ENCODE assay signal across 24 cellular contexts in genomic region chr14:68609012-68609411, GRCh38.
DNase-seq lines count a peak whose midpoint lies in the region; ATAC-seq, FAIRE-seq and TF ChIP-seq lines count a peak whose summit lies in the region.
"Had no signal": no experiment of that assay in that cellular context is flagged by ENCODE, and none has a peak within 500 bp of the region (broad histone marks: within the 10 kb centered on the region; RNA-seq: fewer than 3 reads in every experiment).

No MANE protein-coding gene starts in this region.

- CTCF ChIA-PET in A549 (lab: Yijun Ruan, JAX): interaction anchor here (0.6 to 0.8 kb wide), 2 partner anchors 10 to 35 kb away, joined by 3 read pairs; no protein-coding TSS in a partner anchor
- CTCF ChIA-PET in HepG2 (lab: Yijun Ruan, JAX; ENCODE audit: low intra/inter-chr PET ratio, low total read pairs): no interaction called here

- FAIRE-seq in A549 (lab: Jason Lieb, UNC) (no peak), HepG2 (lab: Jason Lieb, UNC) (no peak)
- FAIRE-seq: GM12878, RCC 7860 had no signal

- no peak for TF ChIP-seq RAD21 in A549 (conservative IDR thresholded peaks at IDR 0.05 in 1 of 2, IDR thresholded peaks at IDR 0.05 in 1 of 2)
- no peak for TF ChIP-seq RAD21 in HepG2 (CRISPR knock-in tag; IDR thresholded peaks at IDR 0.05)

- no peak overlapping the region for H3K4me3 Mint-ChIP-seq in stimulated activated effector memory CD8-positive, alpha-beta T cell treated with anti-CD3 and anti-CD28 coated beads, Interleukin-12 subunit alpha, Interleukin-12 subunit beta, amount 100 ng/mL, for 72 hours
- H3K4me3 Mint-ChIP-seq in activated naive CD8-positive, alpha-beta T cell treated with anti-CD3 and anti-CD28 coated beads for 36 hours: no peak overlapping the region
- H3K4me3 Mint-ChIP-seq: CD8-positive, alpha-beta T cell; IgD-negative memory B cell had no signal

- H3K9me3 Mint-ChIP-seq in stimulated activated effector memory CD8-positive, alpha-beta T cell treated with anti-CD3 and anti-CD28 coated beads, Interleukin-12 subunit alpha, Interleukin-12 subunit beta, amount 100 ng/mL, for 72 hours: no peaks in the 10 kb centered on the region
- peaks cover 10% of the 10 kb centered on the region for H3K9me3 Mint-ChIP-seq in activated naive CD8-positive, alpha-beta T cell treated with anti-CD3 and anti-CD28 coated beads for 36 hours

- no peaks in the 10 kb centered on the region for H4K20me1 ChIP-seq in HepG2 (ENCODE audit: insufficient read depth, low read length)

- POLR2A ChIA-PET in A549 (lab: Yijun Ruan, JAX) (no interaction called here), HepG2 (lab: Yijun Ruan, JAX) (interaction anchor here (1.2 to 2.9 kb wide), 2 partner anchors 11 to 150 kb away, joined by 3 to 42 read pairs; no protein-coding TSS in a partner anchor)

- no peak overlapping the region for H2AFZ ChIP-seq in HepG2 (ENCODE audit: low read length)

- H3K9ac ChIP-seq in HepG2 (ENCODE audit: insufficient read depth, low read depth, low read length): no peak overlapping the region

- H3K27me3 ChIP-seq in HepG2 (ENCODE audit: control insufficient read depth in 1 of 2, insufficient read depth in 2 of 2, low read length in 2 of 2): no peaks in the 10 kb centered on the region
- H3K27me3 ChIP-seq: BE2C, MG63 had no signal

- H3K4me2 ChIP-seq in A549: no peak overlapping the region
- H3K4me2 ChIP-seq in HepG2 (ENCODE audit: low read depth, low read length): no peak overlapping the region

- peak; percentile 20 to 22; a peak in 3 of 6 replicates for ATAC-seq in A549
- ATAC-seq in HepG2: peak; percentile 11; the same call in 1 of the 3 replicates
- peak; percentile 36 for ATAC-seq in stimulated activated effector memory CD8-positive, alpha-beta T cell treated with anti-CD3 and anti-CD28 coated beads, Interleukin-12 subunit alpha, Interleukin-12 subunit beta, amount 100 ng/mL, for 72 hours
- no peak for ATAC-seq in HG02840 (IDR thresholded peaks at IDR 0.05; ENCODE audit: low FRiP score, unreplicated experiment)
- ATAC-seq in GM19463 (IDR thresholded peaks at IDR 0.05; ENCODE audit: unreplicated experiment): no peak
- ATAC-seq: CD8-positive, alpha-beta T cell; GM12878; SK-N-SH treated with all-trans-retinoic acid at 6 μM for 48 hours had no signal

- in situ Hi-C loops in HepG2 (cut with HindIII; ENCODE audit: extremely low pct_ligation_motif_present, low pct_unique_long_range_greater_than_20kb): no loop called here

- H3K36me3 Mint-ChIP-seq in stimulated activated effector memory CD8-positive, alpha-beta T cell treated with anti-CD3 and anti-CD28 coated beads, Interleukin-12 subunit alpha, Interleukin-12 subunit beta, amount 100 ng/mL, for 72 hours: no peaks in the 10 kb centered on the region
- peaks cover 7% of the 10 kb centered on the region for H3K36me3 Mint-ChIP-seq in activated naive CD8-positive, alpha-beta T cell treated with anti-CD3 and anti-CD28 coated beads for 36 hours
- H3K36me3 Mint-ChIP-seq: IgD-negative memory B cell had no signal

- H3K9me3 ChIP-seq in A549: peaks cover 39% of the 10 kb centered on the region
- H3K9me3 ChIP-seq in HepG2 (ENCODE audit: low read length): no peaks in the 10 kb centered on the region
- H3K9me3 ChIP-seq: BE2C, MG63 had no signal

- H3K36me3 ChIP-seq in HepG2 (replicated peaks in 1 of 2; ENCODE audit: control insufficient read depth in 1 of 2, insufficient read depth in 2 of 2, low read length in 2 of 2): no peaks in the 10 kb centered on the region
- H3K36me3 ChIP-seq: BE2C, MG63 had no signal

- H3K4me1 ChIP-seq in A549 (peaks cover 13% of the 10 kb centered on the region), HepG2 (ENCODE audit: insufficient read depth, low read length) (peaks cover 78% of the 10 kb centered on the region)
- H3K4me1 ChIP-seq: BE2C had no signal

- no peaks in the 10 kb centered on the region for H3K27me3 Mint-ChIP-seq in activated naive CD8-positive, alpha-beta T cell treated with anti-CD3 and anti-CD28 coated beads for 36 hours
- H3K27me3 Mint-ChIP-seq: IgD-negative memory B cell had no signal

- TF ChIP-seq EP300 in A549 (IDR thresholded peaks at IDR 0.05) (no peak), HepG2 (IDR thresholded peaks at IDR 0.05; ENCODE audit: low read depth in 2 of 2, low read length in 2 of 2) (no peak), HepG2 (CRISPR knock-in tag; IDR thresholded peaks at IDR 0.05; ENCODE audit: borderline replicate concordance) (no peak)

- no TSS peak for BruUV-seq in HepG2 (replicated peaks; lab: Mats Ljungman, UMichigan)

- H3K27ac ChIP-seq in A549 (peak overlapping the region in 1 of 2 experiments; percentile 78; a peak in 4 of 6 replicates), VCaP (peak overlapping the region; percentile 79; the same call in 1 of the 2 replicates), HepG2 (ENCODE audit: extremely low read length, insufficient read depth, low read length) (no peak overlapping the region)

- DNase-seq in A549 (ENCODE audit: low read depth in 1 of 2, low spot score in 1 of 2): no peak
- DNase-seq in HepG2 (ENCODE audit: low spot score): no peak
- DNase-seq in stimulated activated effector memory CD8-positive, alpha-beta T cell treated with anti-CD3 and anti-CD28 coated beads, Interleukin-12 subunit alpha, Interleukin-12 subunit beta, amount 100 ng/mL, for 72 hours (ENCODE audit: low spot score in 2 of 2): no peak
- no peak for DNase-seq in NCI-H2081 treated with DMSO at 0.1 percent for 48 hours (lab: John Stamatoyannopoulos, UW)
- DNase-seq in activated naive CD8-positive, alpha-beta T cell treated with anti-CD3 and anti-CD28 coated beads for 36 hours: no peak
- DNase-seq: 8988T; BE2C; CD8-positive, alpha-beta T cell; DMS53; EL; MG63; NCI-H1092; NCI-H146; NCI-H2081; NCI-H510A; NCI-H774; SIG-M5 had no signal

- H3K27ac Mint-ChIP-seq in stimulated activated effector memory CD8-positive, alpha-beta T cell treated with anti-CD3 and anti-CD28 coated beads, Interleukin-12 subunit alpha, Interleukin-12 subunit beta, amount 100 ng/mL, for 72 hours: no peak overlapping the region
- H3K27ac Mint-ChIP-seq in activated naive CD8-positive, alpha-beta T cell treated with anti-CD3 and anti-CD28 coated beads for 36 hours: no peak overlapping the region
- H3K27ac Mint-ChIP-seq: CD8-positive, alpha-beta T cell had no signal

- H3K4me1 Mint-ChIP-seq in stimulated activated effector memory CD8-positive, alpha-beta T cell treated with anti-CD3 and anti-CD28 coated beads, Interleukin-12 subunit alpha, Interleukin-12 subunit beta, amount 100 ng/mL, for 72 hours: peaks cover 7% of the 10 kb centered on the region
- H3K4me1 Mint-ChIP-seq in activated naive CD8-positive, alpha-beta T cell treated with anti-CD3 and anti-CD28 coated beads for 36 hours: peaks cover 15% of the 10 kb centered on the region

- TF ChIP-seq CTCF in A549 (IDR thresholded peaks at IDR 0.05): no peak
- no peak for TF ChIP-seq CTCF in VCaP (conservative IDR thresholded peaks at IDR 0.05)
- TF ChIP-seq CTCF in HepG2 (CRISPR knock-in tag; IDR thresholded peaks at IDR 0.05): no peak

- intact Hi-C loops in HepG2 (cut with micrococcal nuclease; ENCODE audit: unreplicated experiment): loop anchor here (10.0 kb wide), 1 partner anchor 354 kb away; no protein-coding TSS in a partner anchor

- no peaks in the 10 kb centered on the region for H3K79me2 ChIP-seq in HepG2 (ENCODE audit: insufficient read depth, low read length)

- H3K4me3 ChIP-seq in A549: no peak overlapping the region
- no peak overlapping the region for H3K4me3 ChIP-seq in HepG2 (replicated peaks in 1 of 3; ENCODE audit: insufficient read depth in 1 of 3, low read depth in 2 of 3, low read length in 3 of 3)
- H3K4me3 ChIP-seq: GM12878, MG63 had no signal

- WGBS in A549 (ENCODE audit: missing lambda C conversion rate): 90% methylated on average over 7 of the region's 7 CpGs
- 93% methylated on average over 7 of the region's 7 CpGs for WGBS in HepG2 (ENCODE audit: low lambda C conversion rate)

- no peak for TF ChIP-seq POLR2A in A549 (IDR thresholded peaks at IDR 0.05; ENCODE audit: low read length)
- no peak for TF ChIP-seq POLR2A in HepG2 (IDR thresholded peaks at IDR 0.05; ENCODE audit: insufficient read depth in 1 of 2, low read depth in 2 of 2, low read length in 2 of 2)

TF ChIP-seq in A549, 52 proteins besides CTCF, POLR2A, EP300 and RAD21:
- no peak for TF ChIP-seq SMC3 (IDR thresholded peaks at IDR 0.05)
- no peak for TF ChIP-seq CEBPB (IDR thresholded peaks at IDR 0.05)
- no peak for TF ChIP-seq GATA3 (IDR thresholded peaks at IDR 0.05; ENCODE audit: borderline replicate concordance)
- TF ChIP-seq MAX (IDR thresholded peaks at IDR 0.05): no peak

TF ChIP-seq in HepG2, 621 proteins besides CTCF, POLR2A, EP300 and RAD21:
- TF ChIP-seq ZNF687 (CRISPR knock-in tag; IDR thresholded peaks at IDR 0.05) (peak; percentile 21; the same call in 1 of the 2 replicates), JARID2 (CRISPR knock-in tag; IDR thresholded peaks at IDR 0.05; ENCODE audit: insufficient replicate concordance) (no peak)

Comparison
In these comparisons a context has a peak if more than half of its experiments do, and no peak if none do; other contexts are left out.
1. ATAC-seq: peak in A549 (2 of 2), HepG2 (single experiment) and stimulated activated effector memory CD8-positive, alpha-beta T cell treated with anti-CD3 and anti-CD28 coated beads, Interleukin-12 subunit alpha, Interleukin-12 subunit beta, amount 100 ng/mL, for 72 hours (single experiment); none in HG02840 (single experiment) and GM19463 (single experiment).